In the genomic region with DNA sequence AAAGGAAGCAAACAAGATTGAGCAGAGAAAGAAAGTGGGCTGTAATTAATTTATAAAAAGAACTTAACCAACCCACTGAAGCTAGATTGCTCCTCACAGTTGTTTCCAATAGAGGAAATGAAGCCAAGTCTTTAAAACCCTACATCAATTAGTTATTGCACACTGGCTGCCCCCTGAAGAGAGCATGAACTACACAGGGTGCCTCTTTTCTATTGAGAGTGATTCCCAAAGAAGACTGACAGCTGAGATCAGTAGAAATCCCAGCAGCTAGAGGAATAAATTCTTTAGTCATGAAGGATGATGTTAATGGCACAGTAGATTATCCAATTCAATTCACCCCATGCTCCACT, we compare ENCODE assay signal across 7 cellular contexts.
DNase-seq lines count a peak whose midpoint lies in the region; ATAC-seq lines count a peak whose summit lies in the region.

No MANE protein-coding gene starts in this region.

- peak overlapping the region; percentile 88 for H3K27ac Mint-ChIP-seq in dendritic cell treated with granulocyte-macrophage colony-stimulating factor and Interleukin-4, amounts not matched to agents 40 ng/mL and 50 ng/mL, for 4 days

- H3K4me3 Mint-ChIP-seq in dendritic cell treated with granulocyte-macrophage colony-stimulating factor and Interleukin-4, amounts not matched to agents 40 ng/mL and 50 ng/mL, for 4 days = no peak overlapping the region

- peaks cover 6% of the 10 kb centered on the region for H3K9me3 Mint-ChIP-seq in dendritic cell treated with granulocyte-macrophage colony-stimulating factor and Interleukin-4, amounts not matched to agents 40 ng/mL and 50 ng/mL, for 4 days

- intact Hi-C loops in dendritic cell treated with granulocyte-macrophage colony-stimulating factor and Interleukin-4, amounts not matched to agents 40 ng/mL and 50 ng/mL, for 4 days (cut with micrococcal nuclease) = no loop called here

- no peaks in the 10 kb centered on the region for H3K27me3 Mint-ChIP-seq in dendritic cell treated with granulocyte-macrophage colony-stimulating factor and Interleukin-4, amounts not matched to agents 40 ng/mL and 50 ng/mL, for 4 days

- ATAC-seq in GM18867 (IDR thresholded peaks at IDR 0.05; ENCODE audit: unreplicated experiment) (peak; percentile 34), GM21423 (IDR thresholded peaks at IDR 0.05; ENCODE audit: unreplicated experiment) (peak; percentile 49), HG03280 (IDR thresholded peaks at IDR 0.05; ENCODE audit: unreplicated experiment) (peak; percentile 28)

- DNase-seq in UCSD-AML1 (lab: John Stamatoyannopoulos, UW; ENCODE audit: unreplicated experiment) = no peak
- no peak for DNase-seq in amygdala (lab: John Stamatoyannopoulos, UW)
- DNase-seq in NCI-H446 (lab: John Stamatoyannopoulos, UW) = no peak

- peaks cover 49% of the 10 kb centered on the region for H3K4me1 Mint-ChIP-seq in dendritic cell treated with granulocyte-macrophage colony-stimulating factor and Interleukin-4, amounts not matched to agents 40 ng/mL and 50 ng/mL, for 4 days (ENCODE audit: low read depth)

- H3K36me3 Mint-ChIP-seq in dendritic cell treated with granulocyte-macrophage colony-stimulating factor and Interleukin-4, amounts not matched to agents 40 ng/mL and 50 ng/mL, for 4 days (ENCODE audit: low read depth) = peaks cover 7% of the 10 kb centered on the region
